In genomic region chr1:4407851-4408250, GRCh38 we compare ENCODE assay signal across 16 cellular contexts.
"Had no signal": no experiment of that assay in that cellular context is flagged by ENCODE, and none has a peak within 500 bp of the region (broad histone marks: within the 10 kb centered on the region; RNA-seq: fewer than 3 reads in every experiment).

No MANE protein-coding gene starts in this region.

- DNase-seq: hippocampal formation; kidney glomerular epithelial cell; left cardiac atrium; mesendoderm; mucosa of descending colon; naive thymus-derived CD4-positive, alpha-beta T cell; ovary; retina; right cardiac atrium; stimulated activated CD4-positive, alpha-beta T cell treated with anti-CD3 and anti-CD28 coated beads, Interleukin-4, amount 100 ng/mL, for 24 hours; stimulated activated naive CD4-positive, alpha-beta T cell; substantia nigra; testis; thyroid gland; transverse colon; upper lobe of left lung had no signal
